In genomic region chr22:43693245-43693644, GRCh38 we compare ENCODE assay signal across 8 cellular contexts.
"Had no signal": no experiment of that assay in that cellular context is flagged by ENCODE, and none has a peak within 500 bp of the region (broad histone marks: within the 10 kb centered on the region; RNA-seq: fewer than 3 reads in every experiment).

No MANE protein-coding gene starts in this region.

- H3K9ac ChIP-seq: GM23248 had no signal

- H3K4me3 Mint-ChIP-seq: H9, IgD-negative memory B cell had no signal

- DNase-seq: GM23248, GOT3, H9, HCEC 1CT, KG1 had no signal

- H3K27ac Mint-ChIP-seq: H9, IgD-negative memory B cell had no signal

- H3K4me3 ChIP-seq: GM23248 had no signal

- H2AFZ ChIP-seq: GM23248 had no signal

- H3K27ac ChIP-seq: GM23248, HL-60 had no signal

- FAIRE-seq: H54 had no signal

- H3K9me3 Mint-ChIP-seq: H9 had no signal
